In genomic region chr2:149799296-149799695, GRCh38 we compare ENCODE assay signal across 9 cellular contexts.
DNase-seq lines count a peak whose midpoint lies in the region; ATAC-seq and TF ChIP-seq lines count a peak whose summit lies in the region.
"Had no signal": no experiment of that assay in that cellular context is flagged by ENCODE, and none has a peak within 500 bp of the region (broad histone marks: within the 10 kb centered on the region; RNA-seq: fewer than 3 reads in every experiment).

No MANE protein-coding gene starts in this region.

- TF ChIP-seq CTCF in body of pancreas (IDR thresholded peaks at IDR 0.05) (peak in 4 of 7 experiments; percentile 41 to 47 (median 42)), right lobe of liver (IDR thresholded peaks at IDR 0.05) (peak; percentile 30 to 45 (median 41)), stomach (IDR thresholded peaks at IDR 0.05) (no peak)

- no peaks in the 10 kb centered on the region for H3K27me3 ChIP-seq in body of pancreas
- no peaks in the 10 kb centered on the region for H3K27me3 ChIP-seq in right lobe of liver
- H3K27me3 ChIP-seq in H7 (ENCODE audit: control insufficient read depth, insufficient read depth, low read length): no peaks in the 10 kb centered on the region
- no peaks in the 10 kb centered on the region for H3K27me3 ChIP-seq in stomach

- no peak overlapping the region for H3K4me3 ChIP-seq in body of pancreas
- no peak overlapping the region for H3K4me3 ChIP-seq in right lobe of liver
- H3K4me3 ChIP-seq in H7 (ENCODE audit: insufficient read depth, low read depth, low read length): no peak overlapping the region
- no peak overlapping the region for H3K4me3 ChIP-seq in stomach

- H3K9me3 ChIP-seq in body of pancreas: no peaks in the 10 kb centered on the region
- H3K9me3 ChIP-seq in right lobe of liver: no peaks in the 10 kb centered on the region
- H3K9me3 ChIP-seq in stomach: no peaks in the 10 kb centered on the region

- H3K4me1 ChIP-seq in body of pancreas (no peaks in the 10 kb centered on the region), right lobe of liver (no peaks in the 10 kb centered on the region), stomach (no peaks in the 10 kb centered on the region)
- H3K4me1 ChIP-seq: parathyroid adenoma had no signal

- TF ChIP-seq POLR2A in body of pancreas (IDR thresholded peaks at IDR 0.05): no peak
- TF ChIP-seq POLR2A in right lobe of liver (IDR thresholded peaks at IDR 0.05): no peak
- TF ChIP-seq POLR2A in stomach (IDR thresholded peaks at IDR 0.05): no peak

- H3K36me3 ChIP-seq in body of pancreas (replicated peaks in 1 of 2; ENCODE audit: insufficient read depth in 1 of 2, low read depth in 2 of 2) (no peaks in the 10 kb centered on the region), right lobe of liver (no peaks in the 10 kb centered on the region), H7 (replicated peaks; ENCODE audit: control insufficient read depth, insufficient read depth, low read length) (no peaks in the 10 kb centered on the region), stomach (no peaks in the 10 kb centered on the region)

- intact Hi-C loops in body of pancreas (cut with DNase I): no loop called here
- intact Hi-C loops in right lobe of liver (cut with DNase I): no loop called here
- intact Hi-C loops in stomach (cut with DNase I; ENCODE audit: low total_unique reads): no loop called here

- DNase-seq in COR-L47 (lab: John Stamatoyannopoulos, UW) (peak; percentile 42), LoVo (ENCODE audit: low spot score) (peak; percentile 27), body of pancreas (no peak), right lobe of liver (no peak), H7 (no peak), stomach (no peak)
- no peak for DNase-seq in activated T-cell treated with anti-CD3 and anti-CD28 coated beads, Interleukin-2, amount 50 U/mL, for 48 hours

- H3K27ac ChIP-seq in body of pancreas (no peak overlapping the region), right lobe of liver (no peak overlapping the region), stomach (no peak overlapping the region)
- H3K27ac ChIP-seq: parathyroid adenoma had no signal

- no peak for ATAC-seq in body of pancreas
- ATAC-seq in right lobe of liver: peak; percentile 65 to 84 (median 74)
- no peak for ATAC-seq in GM18519 (IDR thresholded peaks at IDR 0.05; ENCODE audit: low FRiP score, unreplicated experiment)

- WGBS in body of pancreas, 2 donors: 19% methylated on average over 4 of the region's 4 CpGs
- 21% methylated on average over 4 of the region's 4 CpGs for WGBS in right lobe of liver (ENCODE audit: insufficient coverage, low coverage, low lambda C conversion rate, missing lambda C conversion rate)
- 24 to 41% (median 31%) methylated on average over 4 of the region's 4 CpGs for WGBS in stomach, 5 donors

- TF ChIP-seq EP300 in stomach (IDR thresholded peaks at IDR 0.05): no peak

Comparison
In these comparisons a context has a peak if more than half of its experiments do, and no peak if none do; other contexts are left out.
1. DNase-seq: peak in COR-L47 (single experiment) and LoVo (single experiment); none in body of pancreas (0 of 4), right lobe of liver (0 of 3), H7 (single experiment), stomach (single experiment) and activated T-cell treated with anti-CD3 and anti-CD28 coated beads, Interleukin-2, amount 50 U/mL, for 48 hours (0 of 2).
2. ATAC-seq: peak in right lobe of liver (4 of 4); none in body of pancreas (single experiment) and GM18519 (single experiment).
3. CTCF ChIP-seq: peak in body of pancreas (4 of 7) and right lobe of liver (4 of 4); none in stomach (0 of 7).